In the genomic region with DNA sequence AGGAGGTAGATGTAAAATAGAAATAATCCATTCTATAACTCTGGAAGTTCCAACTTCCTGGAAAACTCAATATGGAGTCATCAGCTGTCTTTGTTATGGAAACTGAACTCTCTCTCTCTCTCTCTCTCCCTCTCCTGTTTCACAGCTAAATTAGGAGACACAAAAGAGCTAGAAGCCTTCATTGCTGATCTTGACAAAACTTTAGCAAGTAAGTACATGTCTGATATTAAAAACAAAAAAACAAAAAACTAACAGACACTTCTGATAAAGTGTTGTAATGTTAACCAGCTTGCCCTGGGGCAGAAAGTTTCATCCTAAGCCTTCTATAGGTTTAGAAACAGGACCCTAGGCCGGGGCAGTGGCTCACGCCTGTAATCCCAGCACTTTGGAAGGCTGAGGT, we compare ENCODE assay signal across 21 cellular contexts. TPM values are rescaled to one million over a fixed set of nuclear protein-coding genes. Genes with fewer than 3 reads are reported as not detected.
A peak's percentile ranks its signal among the peaks of the same experiment; 100 is the strongest.
DNase-seq lines count a peak whose midpoint lies in the region; ATAC-seq and TF ChIP-seq lines count a peak whose summit lies in the region.
"Had no signal": no experiment of that assay in that cellular context is flagged by ENCODE, and none has a peak within 500 bp of the region (broad histone marks: within the 10 kb centered on the region; RNA-seq: fewer than 3 reads in every experiment).

No MANE protein-coding gene starts in this region.

- intact Hi-C loops in CD8-positive, alpha-beta T cell (cut with DNase I, micrococcal nuclease): loop anchor here (5.0 to 10.0 kb wide), 4 partner anchors 404 to 806 kb away; a partner anchor contains a TSS
- intact Hi-C loops in dorsolateral prefrontal cortex (cut with DNase I): loop anchor here in 1 of 2 donors (2.0 kb wide), 1 partner anchor 72 kb away; no protein-coding TSS in a partner anchor

- H3K9me3 Mint-ChIP-seq in CD8-positive, alpha-beta T cell: no peaks in the 10 kb centered on the region
- H3K9me3 Mint-ChIP-seq: memory B cell had no signal

- H3K27me3 Mint-ChIP-seq in CD8-positive, alpha-beta T cell (ENCODE audit: low read depth): no peaks in the 10 kb centered on the region
- H3K27me3 Mint-ChIP-seq in T-helper 17 cell: no peaks in the 10 kb centered on the region
- H3K27me3 Mint-ChIP-seq: memory B cell had no signal

- no peak overlapping the region for H2BK120ac ChIP-seq in neuronal stem cell (ENCODE audit: low read depth, low read length)

- H4K8ac ChIP-seq in neuronal stem cell (ENCODE audit: low read depth, low read length): no peak overlapping the region

- H3K23ac ChIP-seq in neuronal stem cell (ENCODE audit: low read depth, low read length, poor library complexity): no peak overlapping the region

- no peak overlapping the region for H3K4me3 ChIP-seq in CD8-positive, alpha-beta T cell (ENCODE audit: low read depth, low read length)
- H3K4me3 ChIP-seq in dorsolateral prefrontal cortex: peak overlapping the region in 5 of 59 donors; percentile 4 to 48 (median 26)
- no peak overlapping the region for H3K4me3 ChIP-seq in neuronal stem cell (ENCODE audit: low read length in 2 of 2)
- H3K4me3 ChIP-seq: testis had no signal

- H2BK12ac ChIP-seq in neuronal stem cell (ENCODE audit: low read length): no peak overlapping the region

- H3K4me3 Mint-ChIP-seq in CD8-positive, alpha-beta T cell: no peak overlapping the region
- peak overlapping the region; percentile 41 for H3K4me3 Mint-ChIP-seq in T-helper 17 cell
- H3K4me3 Mint-ChIP-seq: CD14-positive monocyte; memory B cell; T-helper 1 cell treated with Interleukin-12 subunit alpha and Interleukin-12 subunit beta and Interleukin-4 antibody, amounts not matched to agents 30 μg/mL and 1 μg/mL, for 36 hours had no signal

- no peak for DNase-seq in CD8-positive, alpha-beta T cell
- no peak for DNase-seq in T-helper 17 cell
- DNase-seq in dorsolateral prefrontal cortex: no peak
- no peak for DNase-seq in neuronal stem cell (ENCODE audit: low spot score)
- DNase-seq in NK-92 (lab: John Stamatoyannopoulos, UW; ENCODE audit: unreplicated experiment): no peak
- DNase-seq in NCI-H1048 (lab: John Stamatoyannopoulos, UW): no peak
- DNase-seq: activated CD4-positive, alpha-beta T cell treated with anti-CD3 and anti-CD28 coated beads for 4 hours; amygdala; DMS 273 treated with DMSO at 0.1 percent for 48 hours; NCI-H1105; NCI-H1930; nucleus accumbens; testis had no signal

- peaks cover 75% of the 10 kb centered on the region for H3K4me1 ChIP-seq in CD8-positive, alpha-beta T cell (ENCODE audit: insufficient read depth, low read length)
- no peaks in the 10 kb centered on the region for H3K4me1 ChIP-seq in neuronal stem cell (ENCODE audit: control insufficient read depth in 2 of 2, insufficient read depth in 1 of 2, low read depth in 1 of 2, low read length in 2 of 2)
- H3K4me1 ChIP-seq: testis had no signal

- no peak overlapping the region for H3K14ac ChIP-seq in neuronal stem cell (ENCODE audit: low read length)

- ATAC-seq in CD8-positive, alpha-beta T cell: no peak
- ATAC-seq in T-helper 17 cell (no peak), GM18861 (IDR thresholded peaks at IDR 0.05; ENCODE audit: unreplicated experiment) (no peak)
- ATAC-seq: HCT116, HepG2 had no signal

- H4K91ac ChIP-seq in neuronal stem cell (ENCODE audit: low read depth, low read length, poor library complexity): no peak overlapping the region

- no CpG with 5 or more reads among the region's 2 CpGs for WGBS in neuronal stem cell (ENCODE audit: extremely low coverage in 2 of 2, insufficient read length in 2 of 2, insufficient replicate concordance in 1 of 2), 2 donors

- no peaks in the 10 kb centered on the region for H3K79me1 ChIP-seq in neuronal stem cell (ENCODE audit: low read depth, low read length)

- POLR2A ChIA-PET in CD8-positive, alpha-beta T cell (lab: Charles Lee): interaction anchor here (1.2 kb wide), 1 partner anchor 9 kb away, joined by 5 read pairs; no protein-coding TSS in a partner anchor

- peaks cover 88% of the 10 kb centered on the region for H3K4me1 Mint-ChIP-seq in CD8-positive, alpha-beta T cell (ENCODE audit: low read depth)
- H3K4me1 Mint-ChIP-seq in T-helper 17 cell: peaks cover 52% of the 10 kb centered on the region

- H2BK15ac ChIP-seq in neuronal stem cell (ENCODE audit: low read length): no peak overlapping the region

- H3K27ac ChIP-seq in CD8-positive, alpha-beta T cell (ENCODE audit: low read depth, low read length): no peak overlapping the region
- peak overlapping the region in 56 of 59 donors; percentile 1 to 96 (median 89) for H3K27ac ChIP-seq in dorsolateral prefrontal cortex
- no peak overlapping the region for H3K27ac ChIP-seq in neuronal stem cell (replicated peaks; ENCODE audit: low read length)
- H3K27ac ChIP-seq: HL-60, RWPE1, testis had no signal

- no peaks in the 10 kb centered on the region for H3K27me3 ChIP-seq in CD8-positive, alpha-beta T cell (ENCODE audit: insufficient read depth, low read length)
- H3K27me3 ChIP-seq in dorsolateral prefrontal cortex: no peaks in the 10 kb centered on the region
- no peaks in the 10 kb centered on the region for H3K27me3 ChIP-seq in neuronal stem cell (ENCODE audit: control insufficient read depth in 3 of 3, insufficient read depth in 3 of 3, low read depth in 1 of 3, low read length in 3 of 3)
- H3K27me3 ChIP-seq: testis had no signal

- H3K18ac ChIP-seq in neuronal stem cell (ENCODE audit: low read length): no peak overlapping the region

- no peak overlapping the region for H2AK5ac ChIP-seq in neuronal stem cell (ENCODE audit: low read depth, low read length)

- H3K4me2 ChIP-seq in neuronal stem cell (ENCODE audit: insufficient read depth, low read length, poor library complexity, severe bottlenecking): no peak overlapping the region

- H3K9me3 ChIP-seq in CD8-positive, alpha-beta T cell (ENCODE audit: low read length): no peaks in the 10 kb centered on the region
- no peaks in the 10 kb centered on the region for H3K9me3 ChIP-seq in T-helper 17 cell (ENCODE audit: control insufficient read depth, low read length, poor library complexity, severe bottlenecking)
- H3K9me3 ChIP-seq in neuronal stem cell (replicated peaks in 1 of 2; ENCODE audit: control insufficient read depth in 2 of 2, insufficient read depth in 1 of 2, low read depth in 1 of 2, low read length in 2 of 2): no peaks in the 10 kb centered on the region
- H3K9me3 ChIP-seq: testis had no signal

- peaks cover 78% of the 10 kb centered on the region for H3K36me3 Mint-ChIP-seq in CD8-positive, alpha-beta T cell
- peaks cover 16% of the 10 kb centered on the region for H3K36me3 Mint-ChIP-seq in T-helper 17 cell (ENCODE audit: low read depth)
- H3K36me3 Mint-ChIP-seq: memory B cell had no signal

- H3K9ac ChIP-seq in neuronal stem cell (ENCODE audit: low read depth, low read length, poor library complexity): no peak overlapping the region

- no peak overlapping the region for H3K4ac ChIP-seq in neuronal stem cell (ENCODE audit: low read length)

- no peak overlapping the region for H2BK5ac ChIP-seq in neuronal stem cell (ENCODE audit: low read length)

- CTCF ChIA-PET in CD8-positive, alpha-beta T cell (lab: Charles Lee): interaction anchor here (1.5 to 4.3 kb wide), 2 partner anchors 9 to 13 kb away, joined by 3 to 28 read pairs; no protein-coding TSS in a partner anchor

- no peak for TF ChIP-seq CTCF in CD8-positive, alpha-beta T cell (IDR thresholded peaks at IDR 0.05)
- TF ChIP-seq CTCF in dorsolateral prefrontal cortex (IDR thresholded peaks at IDR 0.05 in 54 of 56, conservative IDR thresholded peaks at IDR 0.05 in 2 of 56; ENCODE audit: low read depth in 1 of 56, partially characterized antibody in 56 of 56): no peak

- H3K27ac Mint-ChIP-seq in CD8-positive, alpha-beta T cell: peak overlapping the region; percentile 89
- peak overlapping the region; percentile 94 for H3K27ac Mint-ChIP-seq in T-helper 17 cell
- H3K27ac Mint-ChIP-seq: memory B cell; T-helper 1 cell treated with Interleukin-12 subunit alpha and Interleukin-12 subunit beta and Interleukin-4 antibody, amounts not matched to agents 30 μg/mL and 1 μg/mL, for 36 hours had no signal

- peaks cover 47% of the 10 kb centered on the region for H3K36me3 ChIP-seq in CD8-positive, alpha-beta T cell (ENCODE audit: insufficient read depth, low read length)
- H3K36me3 ChIP-seq in neuronal stem cell (replicated peaks in 1 of 2; ENCODE audit: control insufficient read depth in 2 of 2, insufficient read depth in 2 of 2, low read length in 2 of 2): no peaks in the 10 kb centered on the region

- H2AFZ ChIP-seq in neuronal stem cell (ENCODE audit: low read length): peak overlapping the region; percentile 21

RNA-seq across cellular contexts. Expression of a gene that starts 11.3 kb away (rescaled TPM):
- total RNA-seq in CD8-positive, alpha-beta T cell: 100 to 1,000 TPM; 578 to 581 TPM
- 100 to 1,000 TPM; 283 to 548 TPM for total RNA-seq in T-helper 17 cell
- 100 to 1,000 TPM in 88 of 120 experiments, 10 to 100 TPM in 32; 33.3 to 301 (median 127) TPM for total RNA-seq in dorsolateral prefrontal cortex
- polyA plus RNA-seq in neuronal stem cell (2013, experiment 1 of 2): 0.20 TPM
- polyA plus RNA-seq in neuronal stem cell (2013, experiment 2 of 2): 0.21 TPM

Comparison
In these comparisons a context has a peak if more than half of its experiments do, and no peak if none do; other contexts are left out.
1. H3K27ac ChIP-seq: peak in dorsolateral prefrontal cortex (56 of 59); none in CD8-positive, alpha-beta T cell (single experiment) and neuronal stem cell (single experiment).